1 cellular context compared by ENCODE assay signal in the genomic region with DNA sequence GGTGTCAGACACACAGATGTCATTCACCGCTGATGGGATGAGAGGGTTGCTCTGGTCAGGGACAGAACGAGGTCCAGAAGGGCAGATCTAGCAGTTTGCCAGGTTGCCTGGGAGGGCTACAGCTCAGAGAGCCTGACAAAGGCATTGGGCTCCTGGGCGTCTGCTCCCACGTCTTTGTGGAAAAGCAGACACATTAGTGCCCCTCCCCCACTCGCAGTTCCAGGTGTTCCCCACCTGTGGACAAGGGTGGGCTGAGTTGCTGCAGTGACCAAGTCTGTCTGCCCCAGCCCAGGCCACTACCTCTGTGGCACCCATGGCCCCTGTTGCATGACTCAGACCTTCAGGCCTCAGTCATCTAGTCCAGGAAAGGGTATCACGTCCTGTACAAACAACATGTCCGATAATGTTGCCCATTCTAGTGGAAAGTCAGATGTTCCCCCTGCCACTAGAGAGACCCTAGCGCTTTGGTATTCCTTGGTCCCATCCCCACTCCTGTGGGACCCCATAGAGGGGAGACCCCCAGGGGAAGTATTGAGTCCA.
TF ChIP-seq lines count a peak whose summit lies in the region.

No MANE protein-coding gene starts in this region.

TF ChIP-seq in HEK293T, 16 proteins besides CTCF, POLR2A, EP300 and RAD21 (continued from another document):
- TF ChIP-seq BHLHE40 (IDR thresholded peaks at IDR 0.05; ENCODE audit: borderline replicate concordance): no peak
- TF ChIP-seq PKNOX1 (IDR thresholded peaks at IDR 0.05): no peak
- no peak for TF ChIP-seq ARNT (IDR thresholded peaks at IDR 0.05)
- TF ChIP-seq L3MBTL2 (conservative IDR thresholded peaks at IDR 0.05): no peak
- TF ChIP-seq ELF4 (IDR thresholded peaks at IDR 0.05): no peak
